6 cellular contexts compared by ENCODE assay signal in genomic region chr17:47224069-47224468, GRCh38. TPM values are rescaled to one million over a fixed set of nuclear protein-coding genes. Genes with fewer than 3 reads are reported as not detected.
"Had no signal": no experiment of that assay in that cellular context is flagged by ENCODE, and none has a peak within 500 bp of the region (broad histone marks: within the 10 kb centered on the region; RNA-seq: fewer than 3 reads in every experiment).

No MANE protein-coding gene starts in this region.

RNA-seq across cellular contexts. Expression of gene MYL4, which starts 14.9 kb away (rescaled TPM):
- total RNA-seq: activated CD8-positive, alpha-beta T cell treated with anti-CD3 and anti-CD28 coated beads, Interleukin-2, amount 10 ng/mL, durations not matched to agents 7 days and 5 days; activated T-helper 1 cell treated with anti-CD3 and anti-CD28 coated beads, Interleukin-12 subunit alpha, Interleukin-12 subunit beta, Interleukin-2, Interleukin-4 antibody, amounts not matched to agents 30 ng/mL and 10 ng/mL and 1 ng/mL, durations not matched to agents 14 hours and 24 hours and 36 hours; fibroblast of villous mesenchyme; mammary epithelial cell; naive thymus-derived CD8-positive, alpha-beta T cell; SK-MEL-5 had no signal
- polyA plus RNA-seq: mammary epithelial cell; naive thymus-derived CD8-positive, alpha-beta T cell had no signal

RNA-seq across cellular contexts. Expression of gene ITGB3, which starts 29.6 kb away (rescaled TPM):
- total RNA-seq: activated T-helper 1 cell treated with anti-CD3 and anti-CD28 coated beads, Interleukin-12 subunit alpha, Interleukin-12 subunit beta, Interleukin-2, Interleukin-4 antibody, amounts not matched to agents 30 ng/mL and 10 ng/mL and 1 ng/mL, durations not matched to agents 14 hours and 24 hours and 36 hours; naive thymus-derived CD8-positive, alpha-beta T cell had no signal
- polyA plus RNA-seq: naive thymus-derived CD8-positive, alpha-beta T cell had no signal
